Comparison of ENCODE assay signal across 8 cellular contexts in the genomic region with DNA sequence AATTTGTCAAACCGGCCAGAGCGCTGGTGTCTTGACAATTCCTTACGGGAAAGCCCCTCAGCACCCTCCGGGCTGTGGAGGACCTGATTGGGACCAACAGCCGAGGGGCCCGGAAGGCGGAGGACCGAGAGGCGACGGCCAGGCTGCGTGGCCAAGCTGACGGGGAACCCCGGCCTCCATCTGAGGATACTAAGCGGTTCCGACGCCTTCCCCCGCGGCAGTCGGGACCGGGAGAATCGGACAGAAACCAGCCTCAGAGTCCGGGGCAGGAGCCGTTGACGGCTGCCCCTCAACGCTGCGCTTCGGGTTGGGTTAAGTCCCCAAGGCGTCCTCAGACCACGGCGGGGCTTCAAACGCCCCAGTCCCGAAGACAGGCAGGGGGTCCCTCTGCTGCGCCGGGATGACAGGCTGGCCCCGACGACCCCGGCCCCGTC. TPM values are rescaled to one million over a fixed set of nuclear protein-coding genes. Genes with fewer than 3 reads are reported as not detected.
DNase-seq lines count a peak whose midpoint lies in the region; ATAC-seq, FAIRE-seq and TF ChIP-seq lines count a peak whose summit lies in the region.
"Had no signal": no experiment of that assay in that cellular context is flagged by ENCODE, and none has a peak within 500 bp of the region (broad histone marks: within the 10 kb centered on the region; RNA-seq: fewer than 3 reads in every experiment).

No MANE protein-coding gene starts in this region.

- H3K4me3 Mint-ChIP-seq in stimulated activated effector memory CD8-positive, alpha-beta T cell treated with anti-CD3 and anti-CD28 coated beads, Interleukin-12 subunit alpha, Interleukin-12 subunit beta, amount 100 ng/mL, for 72 hours = peak overlapping the region; percentile 46

- no peak overlapping the region for H3K9ac ChIP-seq in HUES64 (ENCODE audit: low read depth, low read length)
- H3K9ac ChIP-seq in kidney (ENCODE audit: low read length in 2 of 2) = peak overlapping the region; percentile 38 to 43

- H3K4me3 ChIP-seq in HUES64 (ENCODE audit: low read length) = peak overlapping the region; percentile 49
- H3K4me3 ChIP-seq in cardiac fibroblast (replicated peaks in 1 of 2; ENCODE audit: low read depth in 2 of 2, low read length in 2 of 2) = peak overlapping the region; percentile 57 to 61
- peak overlapping the region; percentile 36 to 61 for H3K4me3 ChIP-seq in kidney (ENCODE audit: low read length in 2 of 2)

- no peak overlapping the region for H3K27ac ChIP-seq in HUES64 (ENCODE audit: low read depth, low read length)
- peak overlapping the region; percentile 79 to 84 for H3K27ac ChIP-seq in kidney (ENCODE audit: low read depth in 2 of 2, low read length in 2 of 2)

- H3K36me3 ChIP-seq in HUES64 (ENCODE audit: insufficient read depth, low read length) = no peaks in the 10 kb centered on the region
- H3K36me3 ChIP-seq in kidney (ENCODE audit: control insufficient read depth in 1 of 2, insufficient read depth in 2 of 2, low read length in 2 of 2) = no peaks in the 10 kb centered on the region

- H3K27ac Mint-ChIP-seq in stimulated activated effector memory CD8-positive, alpha-beta T cell treated with anti-CD3 and anti-CD28 coated beads, Interleukin-12 subunit alpha, Interleukin-12 subunit beta, amount 100 ng/mL, for 72 hours = no peak overlapping the region

- WGBS in HUES64 = 2% methylated on average over 38 of the region's 38 CpGs

- DNase-seq in cardiac fibroblast (ENCODE audit: low read depth in 2 of 2) (peak; percentile 44 to 51), kidney (peak; percentile 82), NCI-H510A (lab: John Stamatoyannopoulos, UW) (no peak)
- no peak for DNase-seq in stimulated activated effector memory CD8-positive, alpha-beta T cell treated with anti-CD3 and anti-CD28 coated beads, Interleukin-12 subunit alpha, Interleukin-12 subunit beta, amount 100 ng/mL, for 72 hours (ENCODE audit: low spot score in 2 of 2)
- DNase-seq: activated CD4-positive, alpha-beta T cell treated with anti-CD3 and anti-CD28 coated beads, Interleukin-2, amount 50 U/mL, for 1 hour had no signal

- TF ChIP-seq CTCF in cardiac fibroblast (IDR thresholded peaks at IDR 0.05; ENCODE audit: low read depth, low read length) (no peak), kidney (IDR thresholded peaks at IDR 0.05; ENCODE audit: borderline replicate concordance, extremely low read depth, insufficient read depth) (no peak)

- no peaks in the 10 kb centered on the region for H3K9me3 Mint-ChIP-seq in stimulated activated effector memory CD8-positive, alpha-beta T cell treated with anti-CD3 and anti-CD28 coated beads, Interleukin-12 subunit alpha, Interleukin-12 subunit beta, amount 100 ng/mL, for 72 hours

- no peak for ATAC-seq in stimulated activated effector memory CD8-positive, alpha-beta T cell treated with anti-CD3 and anti-CD28 coated beads, Interleukin-12 subunit alpha, Interleukin-12 subunit beta, amount 100 ng/mL, for 72 hours
- ATAC-seq in GM19324 (IDR thresholded peaks at IDR 0.05; ENCODE audit: low FRiP score, unreplicated experiment) = no peak
- ATAC-seq in HG02588 (IDR thresholded peaks at IDR 0.05; ENCODE audit: unreplicated experiment) = no peak

- peaks cover 99% of the 10 kb centered on the region for H3K27me3 ChIP-seq in HUES64 (ENCODE audit: insufficient read depth, low read length)

- no peaks in the 10 kb centered on the region for H3K36me3 Mint-ChIP-seq in stimulated activated effector memory CD8-positive, alpha-beta T cell treated with anti-CD3 and anti-CD28 coated beads, Interleukin-12 subunit alpha, Interleukin-12 subunit beta, amount 100 ng/mL, for 72 hours

- H3K9me3 ChIP-seq in HUES64 (ENCODE audit: insufficient read depth, low read depth, low read length) = no peaks in the 10 kb centered on the region
- H3K9me3 ChIP-seq in kidney (ENCODE audit: control insufficient read depth in 1 of 2, low read length in 2 of 2) = no peaks in the 10 kb centered on the region

- no peak for FAIRE-seq in kidney (lab: Jason Lieb, UNC)

- intact Hi-C loops in kidney (cut with DNase I) = loop anchor here (10.0 kb wide), 1 partner anchor 200 kb away; no protein-coding TSS in a partner anchor

- H3K4me1 Mint-ChIP-seq in stimulated activated effector memory CD8-positive, alpha-beta T cell treated with anti-CD3 and anti-CD28 coated beads, Interleukin-12 subunit alpha, Interleukin-12 subunit beta, amount 100 ng/mL, for 72 hours = peaks cover 6% of the 10 kb centered on the region

- H3K4me1 ChIP-seq in HUES64 (ENCODE audit: insufficient read depth, low read length) (peaks cover 15% of the 10 kb centered on the region), kidney (ENCODE audit: control insufficient read depth in 1 of 2, insufficient read depth in 1 of 2, low read depth in 1 of 2, low read length in 2 of 2) (peaks cover 0 to 2% of the 10 kb centered on the region in 2 donors)

RNA-seq across cellular contexts. Expression of gene ALDH1A2, which starts 0.5 kb away (rescaled TPM):
- polyA plus RNA-seq in HUES64 (2013, experiment 1 of 2) = 0.75 TPM
- polyA plus RNA-seq in HUES64 (2013, experiment 2 of 2) = 0.57 TPM
- total RNA-seq in kidney = 113 TPM
- 24.4 TPM for polyA plus RNA-seq in kidney (ENCODE audit: insufficient read depth, low read depth, low replicate concordance)

Comparison
In these comparisons a context has a peak if more than half of its experiments do, and no peak if none do; other contexts are left out.
1. DNase-seq: peak in cardiac fibroblast (2 of 2) and kidney (single experiment); none in stimulated activated effector memory CD8-positive, alpha-beta T cell treated with anti-CD3 and anti-CD28 coated beads, Interleukin-12 subunit alpha, Interleukin-12 subunit beta, amount 100 ng/mL, for 72 hours (0 of 2) and NCI-H510A (single experiment).
2. Peak in every context shown above with its lines, with median percentiles within 50 percentile points of each other: H3K4me3 ChIP-seq.